8 cellular contexts compared by ENCODE assay signal in the genomic region with DNA sequence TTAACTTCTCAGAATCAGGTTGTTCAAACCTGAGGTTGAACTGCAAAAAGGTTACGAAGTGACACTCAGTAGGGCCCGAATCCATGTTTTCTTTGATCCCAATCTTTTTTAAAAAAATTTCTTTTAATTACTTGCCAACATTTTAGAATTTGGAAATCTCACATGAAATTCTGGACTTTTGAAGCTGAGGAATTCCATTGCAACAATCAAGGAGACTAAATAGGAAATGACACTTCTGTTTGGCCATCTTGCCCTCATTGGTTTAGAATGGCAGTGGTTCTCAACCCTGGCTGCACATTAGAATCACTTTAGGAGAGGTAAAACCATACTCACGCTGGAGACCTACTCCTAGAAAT. TPM values are rescaled to one million over a fixed set of nuclear protein-coding genes. Genes with fewer than 3 reads are reported as not detected.
DNase-seq lines count a peak whose midpoint lies in the region; ATAC-seq, FAIRE-seq and TF ChIP-seq lines count a peak whose summit lies in the region.

No MANE protein-coding gene starts in this region.

- FAIRE-seq in keratinocyte (lab: Jason Lieb, UNC) = no peak
- FAIRE-seq in HTR-8/SVneo (lab: Jason Lieb, UNC) = no peak

- peaks cover 38% of the 10 kb centered on the region for H3K4me1 Mint-ChIP-seq in activated T-cell treated with anti-CD3 and anti-CD28 coated beads, Interleukin-2, amount 50 U/mL, for 24 hours (ENCODE audit: low read depth)
- H3K4me1 Mint-ChIP-seq in activated T-helper 2 cell treated with anti-CD3 and anti-CD28 coated beads, Interferon-gamma antibody, Interleukin-2, Interleukin-4, amounts not matched to agents 10 μg/mL and 5 μg/mL and 100 μg/mL, durations not matched to agents 14 hours and 24 hours and 36 hours (ENCODE audit: low read depth) = peaks cover 27% of the 10 kb centered on the region

- H3K4me1 ChIP-seq in keratinocyte (ENCODE audit: control insufficient read depth, extremely low read depth, insufficient read depth, low read length) (peaks cover 8% of the 10 kb centered on the region), thyroid gland (peaks cover 0 to 15% of the 10 kb centered on the region in 2 donors)

- TF ChIP-seq CTCF in keratinocyte (optimal IDR thresholded peaks at IDR 0.05 in 1 of 3, IDR thresholded peaks at IDR 0.05 in 1 of 3, conservative IDR thresholded peaks at IDR 0.05 in 1 of 3; ENCODE audit: extremely low read depth in 1 of 3, insufficient read depth in 2 of 3, low read length in 3 of 3) = no peak
- no peak for TF ChIP-seq CTCF in thyroid gland (IDR thresholded peaks at IDR 0.05)

- peaks cover 29% of the 10 kb centered on the region for H3K27me3 Mint-ChIP-seq in activated T-cell treated with anti-CD3 and anti-CD28 coated beads, Interleukin-2, amount 50 U/mL, for 24 hours
- peaks cover 16% of the 10 kb centered on the region for H3K27me3 Mint-ChIP-seq in activated T-helper 2 cell treated with anti-CD3 and anti-CD28 coated beads, Interferon-gamma antibody, Interleukin-2, Interleukin-4, amounts not matched to agents 10 μg/mL and 5 μg/mL and 100 μg/mL, durations not matched to agents 14 hours and 24 hours and 36 hours (ENCODE audit: low read depth)

- no peaks in the 10 kb centered on the region for H3K9me1 ChIP-seq in keratinocyte (ENCODE audit: control insufficient read depth, extremely low read depth, insufficient read depth, low read length)

- H3K36me3 Mint-ChIP-seq in activated T-cell treated with anti-CD3 and anti-CD28 coated beads, Interleukin-2, amount 50 U/mL, for 24 hours (ENCODE audit: low read depth) = peaks cover 29% of the 10 kb centered on the region
- peaks cover 3% of the 10 kb centered on the region for H3K36me3 Mint-ChIP-seq in activated T-helper 2 cell treated with anti-CD3 and anti-CD28 coated beads, Interferon-gamma antibody, Interleukin-2, Interleukin-4, amounts not matched to agents 10 μg/mL and 5 μg/mL and 100 μg/mL, durations not matched to agents 14 hours and 24 hours and 36 hours (ENCODE audit: low read depth)

- H4K20me1 ChIP-seq in keratinocyte (ENCODE audit: control insufficient read depth, extremely low read depth, insufficient read depth, low read length) = no peaks in the 10 kb centered on the region

- H3K4me2 ChIP-seq in keratinocyte (ENCODE audit: control insufficient read depth, extremely low read depth, insufficient read depth, low read depth, low read length) = peak overlapping the region; percentile 77

- H3K27me3 ChIP-seq in keratinocyte (ENCODE audit: control insufficient read depth, extremely low read depth, insufficient read depth, low read length) (no peaks in the 10 kb centered on the region), thyroid gland (no peaks in the 10 kb centered on the region)

- WGBS in thyroid gland, 2 donors = 49% methylated on average over 3 of the region's 3 CpGs

- H3K36me3 ChIP-seq in keratinocyte (ENCODE audit: control insufficient read depth in 2 of 2, extremely low read depth in 1 of 2, insufficient read depth in 2 of 2, low read length in 2 of 2) = no peaks in the 10 kb centered on the region
- H3K36me3 ChIP-seq in thyroid gland = no peaks in the 10 kb centered on the region

- peak overlapping the region; percentile 98 for H3K4me3 Mint-ChIP-seq in activated T-cell treated with anti-CD3 and anti-CD28 coated beads, Interleukin-2, amount 50 U/mL, for 24 hours
- H3K4me3 Mint-ChIP-seq in activated T-helper 2 cell treated with anti-CD3 and anti-CD28 coated beads, Interferon-gamma antibody, Interleukin-2, Interleukin-4, amounts not matched to agents 10 μg/mL and 5 μg/mL and 100 μg/mL, durations not matched to agents 14 hours and 24 hours and 36 hours (ENCODE audit: low read depth) = peak overlapping the region; percentile 97

- dilution Hi-C loops in keratinocyte (cut with MboI; ENCODE audit: extremely low pct_ligation_motif_present, low sequenced_read_pairs) = no loop called here

- intact Hi-C loops in activated T-helper 2 cell treated with anti-CD3 and anti-CD28 coated beads, Interferon-gamma antibody, Interleukin-2, Interleukin-4, amounts not matched to agents 10 μg/mL and 5 μg/mL and 100 μg/mL, durations not matched to agents 14 hours and 24 hours and 36 hours (cut with micrococcal nuclease) = loop anchor here (2.0 to 5.0 kb wide), 4 partner anchors 62 to 284 kb away; a partner anchor contains a TSS
- intact Hi-C loops in thyroid gland (cut with DNase I) = no loop called here

- H2AFZ ChIP-seq in keratinocyte (ENCODE audit: control insufficient read depth, low read length) = peak overlapping the region; percentile 91

- peak overlapping the region; percentile 80 to 99 (median 96) for H3K4me3 ChIP-seq in keratinocyte (ENCODE audit: control insufficient read depth in 2 of 3, extremely low read depth in 1 of 3, insufficient read depth in 2 of 3, low read depth in 1 of 3, low read length in 3 of 3)
- peak overlapping the region; percentile 28 to 70 (median 28) for H3K4me3 ChIP-seq in thyroid gland (replicated peaks in 1 of 3)

- peaks cover 38% of the 10 kb centered on the region for H3K79me2 ChIP-seq in keratinocyte (ENCODE audit: control insufficient read depth, insufficient read depth, low read length)

- peak overlapping the region; percentile 97 for H3K27ac Mint-ChIP-seq in activated T-cell treated with anti-CD3 and anti-CD28 coated beads, Interleukin-2, amount 50 U/mL, for 24 hours
- H3K27ac Mint-ChIP-seq in activated T-helper 2 cell treated with anti-CD3 and anti-CD28 coated beads, Interferon-gamma antibody, Interleukin-2, Interleukin-4, amounts not matched to agents 10 μg/mL and 5 μg/mL and 100 μg/mL, durations not matched to agents 14 hours and 24 hours and 36 hours = peak overlapping the region; percentile 93

- H3K9ac ChIP-seq in keratinocyte (ENCODE audit: control insufficient read depth, extremely low read depth, insufficient read depth, low read length) = peak overlapping the region; percentile 95

- ATAC-seq in HG03571 (IDR thresholded peaks at IDR 0.05; ENCODE audit: unreplicated experiment) = no peak
- ATAC-seq in activated CD4-positive, CD25-positive, alpha-beta regulatory T cell treated with anti-CD3 and anti-CD28 coated beads, Interleukin-2, amount 50 U/mL, for 24 hours = no peak

- H3K9me3 ChIP-seq in keratinocyte (ENCODE audit: control insufficient read depth, low read depth, low read length) (no peaks in the 10 kb centered on the region), thyroid gland (no peaks in the 10 kb centered on the region)

- H3K27ac ChIP-seq in keratinocyte (ENCODE audit: control insufficient read depth, insufficient read depth, low read length) = peak overlapping the region; percentile 91
- H3K27ac ChIP-seq in thyroid gland = peak overlapping the region in 2 of 3 donors; percentile 72 to 82

- no peak for TF ChIP-seq POLR2A in thyroid gland (IDR thresholded peaks at IDR 0.05)

- DNase-seq in activated T-cell treated with anti-CD3 and anti-CD28 coated beads, Interleukin-2, amount 50 U/mL, for 24 hours = no peak
- no peak for DNase-seq in activated T-cell treated with anti-CD3 and anti-CD28 coated beads, Interleukin-2, amount 50 U/mL, for 1 hour
- DNase-seq in activated T-helper 2 cell treated with anti-CD3 and anti-CD28 coated beads, Interferon-gamma antibody, Interleukin-2, Interleukin-4, amounts not matched to agents 10 μg/mL and 5 μg/mL and 100 μg/mL, durations not matched to agents 14 hours and 24 hours and 36 hours (ENCODE audit: low spot score) = no peak
- DNase-seq in keratinocyte (ENCODE audit: low read depth, low spot score) = no peak
- DNase-seq in thyroid gland = no peak
- no peak for DNase-seq in HTR-8/SVneo (ENCODE audit: insufficient read length, low spot score)

- H3K9me3 Mint-ChIP-seq in activated T-cell treated with anti-CD3 and anti-CD28 coated beads, Interleukin-2, amount 50 U/mL, for 24 hours = no peaks in the 10 kb centered on the region
- H3K9me3 Mint-ChIP-seq in activated T-helper 2 cell treated with anti-CD3 and anti-CD28 coated beads, Interferon-gamma antibody, Interleukin-2, Interleukin-4, amounts not matched to agents 10 μg/mL and 5 μg/mL and 100 μg/mL, durations not matched to agents 14 hours and 24 hours and 36 hours = no peaks in the 10 kb centered on the region

RNA-seq across cellular contexts. Expression of a gene that starts 0.5 kb away (rescaled TPM):
- 216 and 221 TPM in 2 replicates for total RNA-seq in activated T-helper 2 cell treated with anti-CD3 and anti-CD28 coated beads, Interferon-gamma antibody, Interleukin-2, Interleukin-4, amounts not matched to agents 10 μg/mL and 5 μg/mL and 100 μg/mL, durations not matched to agents 14 hours and 24 hours and 36 hours
- 219 to 1,492 TPM (median 1,291 TPM) in 3 replicates for polyA plus RNA-seq in keratinocyte
- polyA plus RNA-seq in keratinocyte (2011; ENCODE audit: low read depth) = 1,072 TPM
- 405 and 430 TPM in 2 replicates for polyA plus RNA-seq in keratinocyte (2011; cell fraction: cytosol; rRNA removed)
- polyA plus RNA-seq in keratinocyte (2011; cell fraction: nucleus; rRNA removed) = 121 and 150 TPM in 2 replicates
- 605 and 921 TPM in 2 replicates for polyA plus RNA-seq in keratinocyte (2012; ENCODE audit: low replicate concordance)
- polyA minus RNA-seq in keratinocyte = 47.5 to 168 TPM (median 67.3 TPM) in 3 replicates
- polyA minus RNA-seq in keratinocyte (2011; cell fraction: cytosol; rRNA and poly(A)+ RNA removed) = 91.3 TPM
- polyA minus RNA-seq in keratinocyte (2011; cell fraction: nucleus; rRNA and poly(A)+ RNA removed) = 32.2 and 61.0 TPM in 2 replicates
- total RNA-seq in thyroid gland = 100 to 1,000 TPM in 3 of 4 donors, 10 to 100 TPM in 1; 94.8 to 312 (median 154) TPM
